In the genomic region with DNA sequence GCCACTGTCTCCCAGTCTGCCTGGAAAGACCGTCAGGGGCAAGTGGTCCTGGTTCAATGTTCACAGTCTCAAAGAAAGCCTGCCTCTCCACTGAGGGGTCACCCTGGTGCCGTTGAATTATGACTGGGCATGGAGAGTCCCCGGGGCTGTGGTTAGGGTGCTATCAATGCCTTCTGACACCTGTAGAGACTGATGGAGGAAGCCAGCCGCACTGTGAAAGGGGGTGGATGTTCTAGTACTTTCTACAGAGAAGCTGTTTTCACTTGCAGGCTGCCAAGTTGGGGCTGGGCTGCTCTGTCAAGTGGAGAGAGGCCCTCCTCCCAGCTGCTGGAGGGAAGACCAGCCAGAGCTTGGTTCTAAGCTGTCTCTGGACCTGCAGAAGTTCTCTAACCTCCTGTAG, we compare ENCODE assay signal across 12 cellular contexts.
DNase-seq lines count a peak whose midpoint lies in the region; ATAC-seq and TF ChIP-seq lines count a peak whose summit lies in the region.
"Had no signal": no experiment of that assay in that cellular context is flagged by ENCODE, and none has a peak within 500 bp of the region (broad histone marks: within the 10 kb centered on the region; RNA-seq: fewer than 3 reads in every experiment).

No MANE protein-coding gene starts in this region.

- H3K4me3 Mint-ChIP-seq in stimulated activated effector memory CD8-positive, alpha-beta T cell treated with anti-CD3 and anti-CD28 coated beads, Interleukin-12 subunit alpha, Interleukin-12 subunit beta, amount 100 ng/mL, for 72 hours: no peak overlapping the region
- H3K4me3 Mint-ChIP-seq in activated T-cell treated with anti-CD3 and anti-CD28 coated beads, Interleukin-2, amount 50 U/mL, for 4 hours: no peak overlapping the region

- DNase-seq in stimulated activated effector memory CD8-positive, alpha-beta T cell treated with anti-CD3 and anti-CD28 coated beads, Interleukin-12 subunit alpha, Interleukin-12 subunit beta, amount 100 ng/mL, for 72 hours (ENCODE audit: low spot score in 2 of 2): peak in 1 of 2 donors; percentile 57
- DNase-seq in SKM-1 (lab: John Stamatoyannopoulos, UW; ENCODE audit: unreplicated experiment): no peak
- DNase-seq in NCI-H345 (lab: John Stamatoyannopoulos, UW): no peak
- no peak for DNase-seq in BE2C
- no peak for DNase-seq in activated T-cell treated with anti-CD3 and anti-CD28 coated beads, Interleukin-2, amount 50 U/mL, for 4 hours
- DNase-seq: DMS79 treated with DMSO at 0.1 percent for 48 hours; NCI-H1436; OCI-M1; stimulated activated CD4-positive, alpha-beta T cell treated with anti-CD3 and anti-CD28 coated beads, Interleukin-12 subunit alpha, Interleukin-12 subunit beta, amount 100 ng/mL, for 4 hours had no signal

- no peaks in the 10 kb centered on the region for H3K27me3 ChIP-seq in BE2C

- no peak overlapping the region for H3K4me3 ChIP-seq in BE2C (ENCODE audit: low read depth, low read length)

- no peak overlapping the region for H3K27ac Mint-ChIP-seq in stimulated activated effector memory CD8-positive, alpha-beta T cell treated with anti-CD3 and anti-CD28 coated beads, Interleukin-12 subunit alpha, Interleukin-12 subunit beta, amount 100 ng/mL, for 72 hours

- no peak for TF ChIP-seq CTCF in BE2C (IDR thresholded peaks at IDR 0.05; ENCODE audit: low read depth, low read length)

- H3K36me3 Mint-ChIP-seq in stimulated activated effector memory CD8-positive, alpha-beta T cell treated with anti-CD3 and anti-CD28 coated beads, Interleukin-12 subunit alpha, Interleukin-12 subunit beta, amount 100 ng/mL, for 72 hours: no peaks in the 10 kb centered on the region
- no peaks in the 10 kb centered on the region for H3K36me3 Mint-ChIP-seq in activated T-cell treated with anti-CD3 and anti-CD28 coated beads, Interleukin-2, amount 50 U/mL, for 4 hours (ENCODE audit: insufficient read depth)

- no peaks in the 10 kb centered on the region for H3K9me3 ChIP-seq in BE2C

- H3K9me3 Mint-ChIP-seq in stimulated activated effector memory CD8-positive, alpha-beta T cell treated with anti-CD3 and anti-CD28 coated beads, Interleukin-12 subunit alpha, Interleukin-12 subunit beta, amount 100 ng/mL, for 72 hours: no peaks in the 10 kb centered on the region
- H3K9me3 Mint-ChIP-seq in activated T-cell treated with anti-CD3 and anti-CD28 coated beads, Interleukin-2, amount 50 U/mL, for 4 hours: no peaks in the 10 kb centered on the region

- peaks cover 16% of the 10 kb centered on the region for H3K4me1 Mint-ChIP-seq in stimulated activated effector memory CD8-positive, alpha-beta T cell treated with anti-CD3 and anti-CD28 coated beads, Interleukin-12 subunit alpha, Interleukin-12 subunit beta, amount 100 ng/mL, for 72 hours
- peaks cover 1% of the 10 kb centered on the region for H3K4me1 Mint-ChIP-seq in activated T-cell treated with anti-CD3 and anti-CD28 coated beads, Interleukin-2, amount 50 U/mL, for 4 hours (ENCODE audit: low read depth)

- H3K4me1 ChIP-seq in BE2C: no peaks in the 10 kb centered on the region

- peak; percentile 44 for ATAC-seq in GM19328 (IDR thresholded peaks at IDR 0.05; ENCODE audit: unreplicated experiment)
- peak; percentile 83 for ATAC-seq in HG02571 (IDR thresholded peaks at IDR 0.05; ENCODE audit: unreplicated experiment)
- peak; percentile 72 for ATAC-seq in HG03439 (IDR thresholded peaks at IDR 0.05; ENCODE audit: unreplicated experiment)
- ATAC-seq in stimulated activated effector memory CD8-positive, alpha-beta T cell treated with anti-CD3 and anti-CD28 coated beads, Interleukin-12 subunit alpha, Interleukin-12 subunit beta, amount 100 ng/mL, for 72 hours: peak; percentile 84
- ATAC-seq in activated T-cell treated with anti-CD3 and anti-CD28 coated beads, Interleukin-2, amount 50 U/mL, for 4 hours: no peak

- H3K36me3 ChIP-seq in BE2C: no peaks in the 10 kb centered on the region

- peaks cover 2% of the 10 kb centered on the region for H3K27me3 Mint-ChIP-seq in activated T-cell treated with anti-CD3 and anti-CD28 coated beads, Interleukin-2, amount 50 U/mL, for 4 hours (ENCODE audit: low read depth)

Comparison
In these comparisons a context has a peak if more than half of its experiments do, and no peak if none do; other contexts are left out.
1. ATAC-seq: peak in GM19328 (single experiment), HG02571 (single experiment), HG03439 (single experiment) and stimulated activated effector memory CD8-positive, alpha-beta T cell treated with anti-CD3 and anti-CD28 coated beads, Interleukin-12 subunit alpha, Interleukin-12 subunit beta, amount 100 ng/mL, for 72 hours (single experiment); none in activated T-cell treated with anti-CD3 and anti-CD28 coated beads, Interleukin-2, amount 50 U/mL, for 4 hours (0 of 2).